Comparison of ENCODE assay signal across 12 cellular contexts in genomic region chr10:71893258-71893815, GRCh38.
"Had no signal": no experiment of that assay in that cellular context is flagged by ENCODE, and none has a peak within 500 bp of the region (broad histone marks: within the 10 kb centered on the region; RNA-seq: fewer than 3 reads in every experiment).

No MANE protein-coding gene starts in this region.

- H3K9me3 Mint-ChIP-seq: immature natural killer cell; naive thymus-derived CD8-positive, alpha-beta T cell; type B pancreatic cell had no signal

- H3K27me3 ChIP-seq: esophagus squamous epithelium, neutrophil, sigmoid colon had no signal

- H3K27ac ChIP-seq: esophagus squamous epithelium, neutrophil, sigmoid colon, skin epidermis had no signal

- ATAC-seq: left cardiac atrium; naive thymus-derived CD8-positive, alpha-beta T cell had no signal

- DNase-seq: esophagus squamous epithelium; foreskin fibroblast; immature natural killer cell; left cardiac atrium; mammary epithelial cell; naive thymus-derived CD8-positive, alpha-beta T cell; sigmoid colon; stimulated activated CD4-positive, alpha-beta T cell treated with anti-CD3 and anti-CD28 coated beads, Interleukin-2, amount 100 ng/mL, for 48 hours; stimulated activated naive CD4-positive, alpha-beta T cell treated with Interleukin-2 at 50 U/mL for 16 hours had no signal

- H3K27ac Mint-ChIP-seq: immature natural killer cell; naive thymus-derived CD8-positive, alpha-beta T cell; type B pancreatic cell had no signal

- H3K36me3 ChIP-seq: esophagus squamous epithelium, neutrophil, sigmoid colon had no signal

- H3K4me3 ChIP-seq: esophagus squamous epithelium, sigmoid colon, skin epidermis had no signal

- H3K36me3 Mint-ChIP-seq: naive thymus-derived CD8-positive, alpha-beta T cell; type B pancreatic cell had no signal

- H3K9me3 ChIP-seq: esophagus squamous epithelium, neutrophil, sigmoid colon had no signal

- H3K4me3 Mint-ChIP-seq: immature natural killer cell; naive thymus-derived CD8-positive, alpha-beta T cell; type B pancreatic cell had no signal
